Comparison of ENCODE assay signal across 1 cellular context in the genomic region with DNA sequence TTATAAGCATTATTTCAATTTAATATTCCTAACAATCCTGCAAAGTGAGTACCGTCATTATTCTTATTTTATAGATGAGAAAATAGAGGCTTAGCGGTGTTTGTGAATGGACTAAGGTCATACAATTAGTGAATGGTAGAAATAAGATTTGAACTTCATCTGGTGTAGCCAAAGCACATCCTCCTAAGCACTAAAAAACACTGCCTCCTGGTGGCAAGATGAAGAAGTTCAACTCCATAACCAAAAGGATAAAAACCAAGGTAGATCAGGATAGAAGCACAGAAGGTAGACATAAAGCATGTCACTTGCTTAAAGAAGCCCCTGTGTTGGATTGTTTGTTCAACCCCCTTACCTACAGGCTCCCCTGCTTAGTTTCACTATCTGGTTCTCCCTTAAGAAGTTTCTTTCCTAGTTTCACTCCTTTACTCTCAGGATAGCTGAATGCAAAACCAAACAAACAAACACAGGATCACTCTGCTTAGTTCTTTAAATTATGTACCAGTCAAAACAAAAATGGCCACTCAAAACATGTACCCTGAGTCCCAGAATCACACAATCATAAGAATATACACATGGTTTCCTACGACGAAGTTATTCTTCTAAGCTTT.
TF ChIP-seq lines count a peak whose summit lies in the region.

No MANE protein-coding gene starts in this region.

TF ChIP-seq in IMR-90, 13 proteins besides CTCF, POLR2A, EP300 and RAD21 (continued from another document):
- TF ChIP-seq, protein P1, sequence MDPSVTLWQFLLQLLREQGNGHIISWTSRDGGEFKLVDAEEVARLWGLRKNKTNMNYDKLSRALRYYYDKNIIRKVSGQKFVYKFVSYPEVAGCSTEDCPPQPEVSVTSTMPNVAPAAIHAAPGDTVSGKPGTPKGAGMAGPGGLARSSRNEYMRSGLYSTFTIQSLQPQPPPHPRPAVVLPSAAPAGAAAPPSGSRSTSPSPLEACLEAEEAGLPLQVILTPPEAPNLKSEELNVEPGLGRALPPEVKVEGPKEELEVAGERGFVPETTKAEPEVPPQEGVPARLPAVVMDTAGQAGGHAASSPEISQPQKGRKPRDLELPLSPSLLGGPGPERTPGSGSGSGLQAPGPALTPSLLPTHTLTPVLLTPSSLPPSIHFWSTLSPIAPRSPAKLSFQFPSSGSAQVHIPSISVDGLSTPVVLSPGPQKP (IDR thresholded peaks at IDR 0.05; ENCODE audit: borderline replicate concordance, low read depth, low read length) = no peak
- TF ChIP-seq MAFK (IDR thresholded peaks at IDR 0.05; ENCODE audit: low read depth, low read length) = no peak
- TF ChIP-seq RFX5 (IDR thresholded peaks at IDR 0.05; ENCODE audit: low read depth, low read length) = no peak
- no peak for TF ChIP-seq CEBPB (IDR thresholded peaks at IDR 0.05; ENCODE audit: low read depth, low read length)
- TF ChIP-seq SMC3 (IDR thresholded peaks at IDR 0.05; ENCODE audit: low read depth, low read length) = no peak
- TF ChIP-seq, protein P2, sequence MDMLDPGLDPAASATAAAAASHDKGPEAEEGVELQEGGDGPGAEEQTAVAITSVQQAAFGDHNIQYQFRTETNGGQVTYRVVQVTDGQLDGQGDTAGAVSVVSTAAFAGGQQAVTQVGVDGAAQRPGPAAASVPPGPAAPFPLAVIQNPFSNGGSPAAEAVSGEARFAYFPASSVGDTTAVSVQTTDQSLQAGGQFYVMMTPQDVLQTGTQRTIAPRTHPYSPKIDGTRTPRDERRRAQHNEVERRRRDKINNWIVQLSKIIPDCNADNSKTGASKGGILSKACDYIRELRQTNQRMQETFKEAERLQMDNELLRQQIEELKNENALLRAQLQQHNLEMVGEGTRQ (IDR thresholded peaks at IDR 0.05; ENCODE audit: low read depth, low read length) = no peak
